Comparison of ENCODE assay signal across 12 cellular contexts in genomic region chr1:175287849-175288248, GRCh38.
DNase-seq lines count a peak whose midpoint lies in the region; ATAC-seq and TF ChIP-seq lines count a peak whose summit lies in the region.
"Had no signal": no experiment of that assay in that cellular context is flagged by ENCODE, and none has a peak within 500 bp of the region (broad histone marks: within the 10 kb centered on the region; RNA-seq: fewer than 3 reads in every experiment).

No MANE protein-coding gene starts in this region.

- peaks cover 4% of the 10 kb centered on the region for H3K36me3 Mint-ChIP-seq in T-helper 17 cell (ENCODE audit: low read depth)
- H3K36me3 Mint-ChIP-seq: brain had no signal

- no peak for TF ChIP-seq POLR2A in gastroesophageal sphincter (IDR thresholded peaks at IDR 0.05)

- DNase-seq in T-helper 17 cell (no peak), dorsolateral prefrontal cortex (no peak), retina (no peak), HuH-7 (ENCODE audit: low spot score) (no peak)
- DNase-seq: NCI-H1105 treated with DMSO at 0.1 percent for 48 hours had no signal

- H3K9me3 ChIP-seq in T-helper 17 cell (ENCODE audit: control insufficient read depth, low read length, poor library complexity, severe bottlenecking), result no peaks in the 10 kb centered on the region
- no peaks in the 10 kb centered on the region for H3K9me3 ChIP-seq in gastroesophageal sphincter
- H3K9me3 ChIP-seq: prostate gland, thoracic aorta had no signal

- H3K4me1 Mint-ChIP-seq in T-helper 17 cell, result peaks cover 6% of the 10 kb centered on the region
- H3K4me1 Mint-ChIP-seq: brain had no signal

- peak; percentile 43 for ATAC-seq in GM18511 (IDR thresholded peaks at IDR 0.05; ENCODE audit: unreplicated experiment)
- ATAC-seq in GM21381 (IDR thresholded peaks at IDR 0.05; ENCODE audit: unreplicated experiment), result peak; percentile 56
- ATAC-seq in HG03025 (IDR thresholded peaks at IDR 0.05; ENCODE audit: low FRiP score, unreplicated experiment), result peak; percentile 67
- ATAC-seq in T-helper 17 cell, result no peak
- ATAC-seq in gastroesophageal sphincter, result no peak

- H3K36me3 ChIP-seq in gastroesophageal sphincter, result no peaks in the 10 kb centered on the region
- H3K36me3 ChIP-seq: prostate gland, thoracic aorta had no signal

- H3K27ac Mint-ChIP-seq in T-helper 17 cell, result peak overlapping the region; percentile 14
- H3K27ac Mint-ChIP-seq: brain had no signal

- TF ChIP-seq CTCF in dorsolateral prefrontal cortex (IDR thresholded peaks at IDR 0.05 in 54 of 56, conservative IDR thresholded peaks at IDR 0.05 in 2 of 56; ENCODE audit: low read depth in 1 of 56, partially characterized antibody in 56 of 56), result no peak
- no peak for TF ChIP-seq CTCF in gastroesophageal sphincter (IDR thresholded peaks at IDR 0.05)

- intact Hi-C loops in dorsolateral prefrontal cortex (cut with DNase I), result no loop called here

- H3K4me3 ChIP-seq in dorsolateral prefrontal cortex, result no peak overlapping the region
- no peak overlapping the region for H3K4me3 ChIP-seq in gastroesophageal sphincter
- H3K4me3 ChIP-seq: prostate gland, thoracic aorta had no signal

- no peaks in the 10 kb centered on the region for H3K27me3 ChIP-seq in dorsolateral prefrontal cortex
- no peaks in the 10 kb centered on the region for H3K27me3 ChIP-seq in gastroesophageal sphincter

- H3K4me3 Mint-ChIP-seq in T-helper 17 cell, result no peak overlapping the region
- H3K4me3 Mint-ChIP-seq: brain had no signal

- TF ChIP-seq EP300 in gastroesophageal sphincter (IDR thresholded peaks at IDR 0.05), result no peak

- WGBS in gastroesophageal sphincter (ENCODE audit: low coverage in 1 of 2), 2 donors, result 31 to 43% methylated on average over 2 of the region's 2 CpGs

- H3K27me3 Mint-ChIP-seq in T-helper 17 cell, result peaks cover 18% of the 10 kb centered on the region
- H3K27me3 Mint-ChIP-seq: brain had no signal

- H3K4me1 ChIP-seq in gastroesophageal sphincter, result no peaks in the 10 kb centered on the region
- H3K4me1 ChIP-seq: prostate gland had no signal

- H3K27ac ChIP-seq in dorsolateral prefrontal cortex, result no peak overlapping the region
- H3K27ac ChIP-seq in gastroesophageal sphincter, result peak overlapping the region in 2 of 4 donors; percentile 4 to 17
- H3K27ac ChIP-seq: prostate gland, thoracic aorta had no signal

Comparison
In these comparisons a context has a peak if more than half of its experiments do, and no peak if none do; other contexts are left out.
1. ATAC-seq: peak in GM18511 (single experiment), GM21381 (single experiment) and HG03025 (single experiment); none in T-helper 17 cell (single experiment) and gastroesophageal sphincter (single experiment).